In genomic region chr12:104671407-104672095, GRCh38 we compare ENCODE assay signal across 8 cellular contexts.
DNase-seq lines count a peak whose midpoint lies in the region; ATAC-seq and TF ChIP-seq lines count a peak whose summit lies in the region.

No MANE protein-coding gene starts in this region.

- intact Hi-C loops in activated T-helper 2 cell treated with anti-CD3 and anti-CD28 coated beads, Interferon-gamma antibody, Interleukin-2, Interleukin-4, amounts not matched to agents 10 μg/mL and 5 μg/mL and 100 μg/mL, durations not matched to agents 14 hours and 24 hours and 36 hours (cut with micrococcal nuclease): loop anchor here (1.0 to 5.0 kb wide), 6 partner anchors 12 to 289 kb away; partner anchors contain the start of gene CHST11
- intact Hi-C loops in posterior cingulate gyrus (cut with DNase I): no loop called here

- ATAC-seq in GM18873 (IDR thresholded peaks at IDR 0.05; ENCODE audit: low FRiP score, unreplicated experiment) (peak; percentile 61), HG03103 (IDR thresholded peaks at IDR 0.05; ENCODE audit: low read depth, unreplicated experiment) (peak; percentile 51)

- no peak for TF ChIP-seq CTCF in foreskin fibroblast (IDR thresholded peaks at IDR 0.05; ENCODE audit: low read depth, low read length)

- no peaks in the 10 kb centered on the region for H3K27me3 Mint-ChIP-seq in activated T-helper 2 cell treated with anti-CD3 and anti-CD28 coated beads, Interferon-gamma antibody, Interleukin-2, Interleukin-4, amounts not matched to agents 10 μg/mL and 5 μg/mL and 100 μg/mL, durations not matched to agents 14 hours and 24 hours and 36 hours (ENCODE audit: low read depth)

- peaks cover 55% of the 10 kb centered on the region for H3K4me1 Mint-ChIP-seq in activated T-helper 2 cell treated with anti-CD3 and anti-CD28 coated beads, Interferon-gamma antibody, Interleukin-2, Interleukin-4, amounts not matched to agents 10 μg/mL and 5 μg/mL and 100 μg/mL, durations not matched to agents 14 hours and 24 hours and 36 hours (ENCODE audit: low read depth)

- H3K4me3 Mint-ChIP-seq in activated T-helper 2 cell treated with anti-CD3 and anti-CD28 coated beads, Interferon-gamma antibody, Interleukin-2, Interleukin-4, amounts not matched to agents 10 μg/mL and 5 μg/mL and 100 μg/mL, durations not matched to agents 14 hours and 24 hours and 36 hours (ENCODE audit: low read depth): peak overlapping the region; percentile 45

- peaks cover 15% of the 10 kb centered on the region for H3K36me3 Mint-ChIP-seq in activated T-helper 2 cell treated with anti-CD3 and anti-CD28 coated beads, Interferon-gamma antibody, Interleukin-2, Interleukin-4, amounts not matched to agents 10 μg/mL and 5 μg/mL and 100 μg/mL, durations not matched to agents 14 hours and 24 hours and 36 hours (ENCODE audit: low read depth)

- DNase-seq in AG08396 (ENCODE audit: low spot score) (peak; percentile 80), RPMI7951 (ENCODE audit: low read depth) (peak; percentile 96), foreskin fibroblast (peak; percentile 97 to 98), posterior cingulate gyrus (peak in 6 of 10 donors; percentile 35 to 90 (median 63)), ureter (ENCODE audit: low spot score) (peak; percentile 93)
- DNase-seq in activated T-helper 2 cell treated with anti-CD3 and anti-CD28 coated beads, Interferon-gamma antibody, Interleukin-2, Interleukin-4, amounts not matched to agents 10 μg/mL and 5 μg/mL and 100 μg/mL, durations not matched to agents 14 hours and 24 hours and 36 hours (ENCODE audit: low spot score): peak; percentile 54

- no peaks in the 10 kb centered on the region for H3K9me3 Mint-ChIP-seq in activated T-helper 2 cell treated with anti-CD3 and anti-CD28 coated beads, Interferon-gamma antibody, Interleukin-2, Interleukin-4, amounts not matched to agents 10 μg/mL and 5 μg/mL and 100 μg/mL, durations not matched to agents 14 hours and 24 hours and 36 hours

- peak overlapping the region; percentile 89 for H3K27ac Mint-ChIP-seq in activated T-helper 2 cell treated with anti-CD3 and anti-CD28 coated beads, Interferon-gamma antibody, Interleukin-2, Interleukin-4, amounts not matched to agents 10 μg/mL and 5 μg/mL and 100 μg/mL, durations not matched to agents 14 hours and 24 hours and 36 hours

- no peak overlapping the region for H3K4me3 ChIP-seq in foreskin fibroblast (ENCODE audit: low read depth in 1 of 2, low read length in 2 of 2)
